13 cellular contexts compared by ENCODE assay signal in genomic region chr2:150134223-150134858, GRCh38.
A peak's percentile ranks its signal among the peaks of the same experiment; 100 is the strongest.
DNase-seq lines count a peak whose midpoint lies in the region; ATAC-seq and TF ChIP-seq lines count a peak whose summit lies in the region.
"Had no signal": no experiment of that assay in that cellular context is flagged by ENCODE, and none has a peak within 500 bp of the region (broad histone marks: within the 10 kb centered on the region; RNA-seq: fewer than 3 reads in every experiment).

No MANE protein-coding gene starts in this region.

- no peak for TF ChIP-seq EP300 in sigmoid colon (IDR thresholded peaks at IDR 0.05)

- no peak overlapping the region for H3K4me3 ChIP-seq in AG10803 (ENCODE audit: low read length)
- H3K4me3 ChIP-seq in MM.1S (ENCODE audit: low read length), result no peak overlapping the region
- H3K4me3 ChIP-seq in brain microvascular endothelial cell (ENCODE audit: low read depth, low read length), result no peak overlapping the region
- H3K4me3 ChIP-seq in sigmoid colon, result no peak overlapping the region
- H3K4me3 ChIP-seq: right atrium auricular region, suprapubic skin had no signal

- no peak overlapping the region for H3K9ac ChIP-seq in MM.1S (ENCODE audit: low read length)

- peaks cover 16% of the 10 kb centered on the region for H3K4me1 ChIP-seq in MM.1S (ENCODE audit: low read length)
- H3K4me1 ChIP-seq in sigmoid colon, result peaks cover 0 to 4% (median 0%) of the 10 kb centered on the region in 4 donors
- H3K4me1 ChIP-seq: right atrium auricular region had no signal

- DNase-seq in AG10803 (ENCODE audit: low read depth), result peak; percentile 89
- no peak for DNase-seq in MM.1S
- DNase-seq in brain microvascular endothelial cell, result no peak
- no peak for DNase-seq in left colon
- DNase-seq in head of caudate nucleus, result no peak
- no peak for DNase-seq in NOMO-1 treated with DMSO at 0.1 percent for 48 hours (lab: John Stamatoyannopoulos, UW; ENCODE audit: unreplicated experiment)
- DNase-seq in sigmoid colon, result no peak
- DNase-seq in CD4-positive, alpha-beta T cell, result no peak
- DNase-seq: activated naive CD4-positive, alpha-beta T cell treated with anti-CD3 and anti-CD28 coated beads, Interleukin-2, amount 50 U/mL, for 16 hours; NCI-H524; stimulated activated CD4-positive, alpha-beta T cell treated with anti-CD3 and anti-CD28 coated beads, Interleukin-2, amount 100 ng/mL, for 24 hours had no signal

- ATAC-seq in left colon, result peak; percentile 40
- ATAC-seq in CD4-positive, alpha-beta T cell (ENCODE audit: poor library complexity), result no peak

- H3F3A ChIP-seq in MM.1S (ENCODE audit: insufficient read depth, low read length), result 0 out of 2 replicates have a peak, but pooled peaks cover 5% of the 10 kb centered on the region

- no peaks in the 10 kb centered on the region for H3K36me3 Mint-ChIP-seq in CD4-positive, alpha-beta T cell (ENCODE audit: low read depth)

- H3K9me3 Mint-ChIP-seq in CD4-positive, alpha-beta T cell, result peaks cover 4% of the 10 kb centered on the region

- WGBS in sigmoid colon, 2 donors, result 56 to 67% methylated on average over 6 of the region's 6 CpGs

- H4K20me1 ChIP-seq in MM.1S (ENCODE audit: insufficient read depth, low read length), result no peaks in the 10 kb centered on the region

- H3K36me3 ChIP-seq in MM.1S (replicated peaks; ENCODE audit: insufficient read depth, low read length) (no peaks in the 10 kb centered on the region), brain microvascular endothelial cell (replicated peaks) (no peaks in the 10 kb centered on the region), sigmoid colon (no peaks in the 10 kb centered on the region)
- H3K36me3 ChIP-seq: right atrium auricular region, suprapubic skin had no signal

- H3K27me3 Mint-ChIP-seq in CD4-positive, alpha-beta T cell, result no peaks in the 10 kb centered on the region

- H3K27me3 ChIP-seq in MM.1S (replicated peaks; ENCODE audit: insufficient read depth, low read length) (peaks cover 7% of the 10 kb centered on the region; the same call in 1 of the 2 replicates), brain microvascular endothelial cell (replicated peaks) (no peaks in the 10 kb centered on the region), sigmoid colon (no peaks in the 10 kb centered on the region)
- no peaks in the 10 kb centered on the region for H3K27me3 ChIP-seq in CD4-positive, alpha-beta T cell (ENCODE audit: control insufficient read depth, insufficient read depth, low read length)
- H3K27me3 ChIP-seq: right atrium auricular region, suprapubic skin had no signal

- intact Hi-C loops in left colon (cut with DNase I, micrococcal nuclease) (no loop called here), head of caudate nucleus (cut with DNase I) (no loop called here), sigmoid colon (cut with DNase I) (no loop called here)
- intact Hi-C loops in CD4-positive, alpha-beta T cell (cut with DNase I, micrococcal nuclease), result no loop called here

- POLR2A ChIA-PET in CD4-positive, alpha-beta T cell (lab: Charles Lee), result no interaction called here

- H3K27ac Mint-ChIP-seq in CD4-positive, alpha-beta T cell, result no peak overlapping the region

- TF ChIP-seq POLR2A in sigmoid colon (IDR thresholded peaks at IDR 0.05), result no peak

- no peaks in the 10 kb centered on the region for H3K4me1 Mint-ChIP-seq in CD4-positive, alpha-beta T cell (ENCODE audit: low read depth)

- no peak overlapping the region for H2AFZ ChIP-seq in MM.1S (ENCODE audit: low read length)

- no peak overlapping the region for H3K4me2 ChIP-seq in MM.1S (ENCODE audit: low read depth, low read length)

- TF ChIP-seq CTCF in AG10803 (conservative IDR thresholded peaks at IDR 0.05; ENCODE audit: low read length) (no peak), MM.1S (IDR thresholded peaks at IDR 0.05; ENCODE audit: low read length) (no peak), brain microvascular endothelial cell (IDR thresholded peaks at IDR 0.05; ENCODE audit: low read depth, low read length, missing control alignments) (no peak), sigmoid colon (IDR thresholded peaks at IDR 0.05) (no peak)
- TF ChIP-seq CTCF in CD4-positive, alpha-beta T cell (IDR thresholded peaks at IDR 0.05), result no peak

- in situ Hi-C loops in brain microvascular endothelial cell (cut with HindIII; ENCODE audit: low pct_ligation_motif_present, low sequenced_read_pairs), result no loop called here

- H3K27ac ChIP-seq in MM.1S (ENCODE audit: low read length) (peak overlapping the region; percentile 21; the same call in 1 of the 2 replicates), brain microvascular endothelial cell (peak overlapping the region; percentile 79), sigmoid colon (no peak overlapping the region)
- H3K27ac ChIP-seq in CD4-positive, alpha-beta T cell (ENCODE audit: low read depth, low read length), result no peak overlapping the region
- H3K27ac ChIP-seq: right atrium auricular region, suprapubic skin had no signal

- H3K9me2 ChIP-seq in MM.1S (replicated peaks; ENCODE audit: insufficient read depth, low read length), result no peaks in the 10 kb centered on the region

- no peaks in the 10 kb centered on the region for H3K79me2 ChIP-seq in MM.1S (ENCODE audit: low read length)

- H3K9me3 ChIP-seq in MM.1S (replicated peaks; ENCODE audit: insufficient read depth, low read length) (no peaks in the 10 kb centered on the region), sigmoid colon (no peaks in the 10 kb centered on the region)
- H3K9me3 ChIP-seq in CD4-positive, alpha-beta T cell (ENCODE audit: control insufficient read depth, low read length), result no peaks in the 10 kb centered on the region
- H3K9me3 ChIP-seq: right atrium auricular region, suprapubic skin had no signal

- H3K4me3 Mint-ChIP-seq in CD4-positive, alpha-beta T cell, result no peak overlapping the region

- CTCF ChIA-PET in CD4-positive, alpha-beta T cell (lab: Charles Lee), result no interaction called here

Comparison
In these comparisons a context has a peak if more than half of its experiments do, and no peak if none do; other contexts are left out.
1. H3K27ac ChIP-seq: peak in MM.1S (single experiment) and brain microvascular endothelial cell (single experiment); none in sigmoid colon (0 of 4) and CD4-positive, alpha-beta T cell (single experiment).